In genomic region chr14:34124585-34124984, GRCh38 we compare ENCODE assay signal across 26 cellular contexts.
"Had no signal": no experiment of that assay in that cellular context is flagged by ENCODE, and none has a peak within 500 bp of the region (broad histone marks: within the 10 kb centered on the region; RNA-seq: fewer than 3 reads in every experiment).

No MANE protein-coding gene starts in this region.

- H3K4me2 ChIP-seq: hepatocyte had no signal

- DNase-seq: colonic mucosa; cortex of kidney; effector CD8-positive, alpha-beta T cell; effector memory CD8-positive, alpha-beta T cell; endodermal cell; erythroblast; esophagus squamous epithelium; foreskin fibroblast; foreskin melanocyte; gastrocnemius medialis; heart left ventricle; hypothalamus; immature natural killer cell; islet precursor cell; kidney; kidney glomerular epithelial cell; left colon; left ventricle myocardium superior; mammary epithelial cell; mesendoderm; midbrain had no signal

- H3K79me2 ChIP-seq: hepatocyte had no signal

- H3K27me3 ChIP-seq: colonic mucosa, esophagus squamous epithelium, gastrocnemius medialis, heart left ventricle, hepatocyte had no signal

- ATAC-seq: effector memory CD8-positive, alpha-beta T cell; esophagus mucosa; gastrocnemius medialis; heart left ventricle; left colon; left lobe of liver; left ventricle myocardium superior had no signal

- H3K4me1 ChIP-seq: colonic mucosa, esophagus squamous epithelium had no signal

- H2AFZ ChIP-seq: hepatocyte had no signal

- H3K36me3 ChIP-seq: colonic mucosa, esophagus squamous epithelium, gastrocnemius medialis, heart left ventricle had no signal

- H3K9me3 ChIP-seq: colonic mucosa, esophagus squamous epithelium, gastrocnemius medialis had no signal

- H3K27ac ChIP-seq: colonic mucosa, epithelial cell of prostate, esophagus squamous epithelium, gastrocnemius medialis, heart left ventricle, hepatocyte had no signal

- H3K4me3 ChIP-seq: colonic mucosa, esophagus squamous epithelium, gastrocnemius medialis, heart left ventricle, hepatocyte, lung had no signal
